ENCODE assay signal across 8 cellular contexts in the genomic region with DNA sequence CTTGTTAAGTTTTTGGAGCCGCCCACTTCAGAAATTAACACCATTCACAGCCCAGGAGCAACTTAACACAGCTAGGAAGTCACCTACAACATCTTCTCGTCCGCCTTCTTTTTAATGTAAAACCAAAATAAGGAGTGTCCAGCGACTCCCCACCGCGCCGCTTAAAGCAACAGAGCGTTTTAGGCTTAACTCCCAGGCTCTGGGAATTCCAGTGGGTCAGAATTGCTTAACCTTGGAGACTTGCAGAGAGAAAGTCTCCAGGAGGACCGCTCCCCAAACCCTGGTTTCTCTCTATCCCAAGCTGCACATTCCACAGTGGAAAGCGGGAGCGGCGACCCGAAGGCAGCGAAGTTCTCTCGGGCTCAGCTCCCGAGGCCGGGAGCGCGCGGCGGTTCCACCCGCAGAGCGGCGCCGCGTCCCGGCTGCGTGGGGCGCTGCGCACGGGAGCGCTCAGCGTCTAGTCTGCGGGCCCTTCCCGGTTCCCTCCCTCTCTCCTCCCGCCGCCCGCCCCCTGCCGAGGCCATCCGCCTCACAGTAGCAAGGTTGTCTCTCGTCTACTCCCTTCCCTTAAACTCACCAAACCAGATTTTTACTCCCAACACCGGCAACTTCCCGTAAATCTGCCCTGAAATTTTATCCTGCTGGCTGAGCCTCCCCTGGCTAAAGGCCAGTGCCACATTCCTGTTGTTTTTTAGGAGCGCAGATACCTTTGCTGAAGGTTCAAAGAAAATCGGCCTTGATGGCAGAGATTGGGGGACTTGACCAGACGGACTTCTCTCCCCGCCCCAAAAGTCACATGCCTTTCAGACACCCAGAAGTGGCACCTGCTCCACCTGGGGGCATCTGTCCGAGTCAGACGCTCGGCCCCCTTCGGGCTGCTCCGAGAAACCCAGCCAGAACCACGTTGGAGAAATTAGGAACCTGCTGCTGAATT. TPM values are rescaled to one million over a fixed set of nuclear protein-coding genes. Genes with fewer than 3 reads are reported as not detected.
DNase-seq lines count a peak whose midpoint lies in the region; ATAC-seq, FAIRE-seq and TF ChIP-seq lines count a peak whose summit lies in the region.

A gene (minus strand): TSS at position 464 of the 934 bp plus-strand sequence. CDS start 190,971 bp downstream, outside the sequence.

- FAIRE-seq in pancreas (lab: Jason Lieb, UNC): no peak

- intact Hi-C loops in cardiac septum (cut with DNase I): no loop called here
- intact Hi-C loops in pancreas (cut with DNase I): no loop called here

- peaks cover 5 to 18% (median 11%) of the 10 kb centered on the region in 3 donors for H3K4me1 ChIP-seq in pancreas

- peak within 1 kb of the TSS; percentile 61 to 95 for H3K27ac Mint-ChIP-seq in activated naive CD4-positive, alpha-beta T cell treated with anti-CD3 and anti-CD28 coated beads, Interleukin-2, amount 50 U/mL, for 72 hours

- peaks cover 0 to 5% of the 10 kb centered on the region in 2 donors for H3K36me3 Mint-ChIP-seq in activated naive CD4-positive, alpha-beta T cell treated with anti-CD3 and anti-CD28 coated beads, Interleukin-2, amount 50 U/mL, for 72 hours

- no peaks in the 10 kb centered on the region for H3K27me3 ChIP-seq in pancreas

- peak; percentile 68 for ATAC-seq in GM18867 (IDR thresholded peaks at IDR 0.05; ENCODE audit: unreplicated experiment)
- ATAC-seq in HG03045 (IDR thresholded peaks at IDR 0.05; ENCODE audit: unreplicated experiment): peak; percentile 50
- ATAC-seq in activated naive CD4-positive, alpha-beta T cell treated with anti-CD3 and anti-CD28 coated beads, Interleukin-2, amount 50 U/mL, for 72 hours: peak; percentile 72 to 78
- peak; percentile 87 to 92 (median 90) for ATAC-seq in pancreas

- peak within 1 kb of the TSS; percentile 36 to 79 (median 54) for H3K4me3 ChIP-seq in pancreas

- DNase-seq in AG20443 (ENCODE audit: low spot score): peak; percentile 82
- DNase-seq in NCI-H69 (lab: John Stamatoyannopoulos, UW): peak; percentile 70
- peak in 1 of 2 donors; percentile 30 for DNase-seq in activated naive CD4-positive, alpha-beta T cell treated with anti-CD3 and anti-CD28 coated beads, Interleukin-2, amount 50 U/mL, for 72 hours (ENCODE audit: low spot score in 2 of 2)
- DNase-seq in cardiac septum (ENCODE audit: low spot score): peak; percentile 88
- DNase-seq in pancreas: peak; percentile 85 to 93 (median 90)
- DNase-seq in amniotic stem cell (lab: John Stamatoyannopoulos, UW): no peak

- no peak for TF ChIP-seq CTCF in pancreas (IDR thresholded peaks at IDR 0.05)

- H3K36me3 ChIP-seq in pancreas: no peaks in the 10 kb centered on the region

- H3K27ac ChIP-seq in pancreas: peak within 1 kb of the TSS; percentile 84 to 99 (median 95)

- 0 to 1% methylated on average over 53 of the region's 53 CpGs for WGBS in pancreas, 2 donors

- no peaks in the 10 kb centered on the region for H3K9me3 Mint-ChIP-seq in activated naive CD4-positive, alpha-beta T cell treated with anti-CD3 and anti-CD28 coated beads, Interleukin-2, amount 50 U/mL, for 72 hours

- no peaks in the 10 kb centered on the region for H3K9me3 ChIP-seq in pancreas

RNA-seq across cellular contexts. Expression of the gene that starts here (rescaled TPM):
- total RNA-seq in activated naive CD4-positive, alpha-beta T cell treated with anti-CD3 and anti-CD28 coated beads, Interleukin-2, amount 50 U/mL, for 72 hours: 1 to 10 TPM in 1 of 2 donors, under 1 TPM in 1; 0.59 to 3.3 TPM
- total RNA-seq in cardiac septum (3.3 TPM), pancreas (10 to 100 TPM; 25.7 to 59.6 (median 41.6) TPM)
- 10 to 100 TPM; 12.3 to 18.0 TPM for polyA plus RNA-seq in pancreas
